8 cellular contexts compared by ENCODE assay signal in the genomic region with DNA sequence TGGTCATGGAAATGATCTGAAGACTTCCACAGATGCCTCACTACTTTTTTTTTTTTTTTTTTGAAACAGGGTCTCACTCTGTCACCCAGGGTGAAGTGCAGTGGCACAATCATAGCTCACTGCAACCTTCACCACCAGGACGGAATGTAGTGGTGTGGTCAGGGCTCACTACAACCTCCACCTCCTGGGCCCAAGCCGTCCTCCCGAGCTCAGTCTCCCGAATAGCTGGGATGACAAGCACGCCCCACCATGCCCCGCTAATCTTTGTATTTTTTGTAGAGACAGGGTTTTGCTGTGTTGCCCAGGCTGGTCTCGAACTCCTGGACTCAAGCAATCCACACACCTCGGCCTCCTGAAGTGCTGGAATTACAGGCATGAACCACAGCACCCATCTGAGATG. TPM values are rescaled to one million over a fixed set of nuclear protein-coding genes. Genes with fewer than 3 reads are reported as not detected.
DNase-seq lines count a peak whose midpoint lies in the region; ATAC-seq, FAIRE-seq and TF ChIP-seq lines count a peak whose summit lies in the region.
"Not testable (repeated sequence)": the region's sequence is repeated elsewhere in the genome, so short reads cannot be mapped to it uniquely, and the experiment has no call there.
"Had no signal": no experiment of that assay in that cellular context is flagged by ENCODE, and none has a peak within 500 bp of the region (broad histone marks: within the 10 kb centered on the region; RNA-seq: fewer than 3 reads in every experiment).

No MANE protein-coding gene starts in this region.

- H4K20me1 ChIP-seq in DND-41 (ENCODE audit: insufficient read depth, low read length): peaks cover 26% of the 10 kb centered on the region
- H4K20me1 ChIP-seq in keratinocyte (ENCODE audit: control insufficient read depth, extremely low read depth, insufficient read depth, low read length): not testable (repeated sequence)

- not testable (repeated sequence) for H3K9me3 ChIP-seq in DND-41 (ENCODE audit: insufficient read depth, low read length, severe bottlenecking); effector memory CD4-positive, alpha-beta T cell (ENCODE audit: control insufficient read depth, low read length); keratinocyte (ENCODE audit: control insufficient read depth, low read depth, low read length); prostate gland; tibial nerve

- not testable (repeated sequence) for TF ChIP-seq POLR2A in prostate gland (IDR thresholded peaks at IDR 0.05); tibial nerve (IDR thresholded peaks at IDR 0.05)

- FAIRE-seq in keratinocyte (lab: Jason Lieb, UNC): not testable (repeated sequence)

- not testable (repeated sequence) for H2AFZ ChIP-seq in DND-41 (ENCODE audit: low read depth, low read length); keratinocyte (ENCODE audit: control insufficient read depth, low read length)

- not testable (repeated sequence) for DNase-seq in DND-41; effector memory CD4-positive, alpha-beta T cell; keratinocyte (ENCODE audit: low read depth, low spot score); prostate gland (ENCODE audit: low spot score); tibial nerve (ENCODE audit: low spot score in 2 of 2)

- not testable (repeated sequence) for TF ChIP-seq EP300 in tibial nerve (IDR thresholded peaks at IDR 0.05)

- 69% methylated on average over 8 of the region's 8 CpGs for WGBS in prostate gland
- 50 to 59% methylated on average over 8 of the region's 8 CpGs for WGBS in tibial nerve, 2 donors

- H3K4me3 ChIP-seq in DND-41 (ENCODE audit: low read depth in 1 of 2, low read length in 2 of 2): peak overlapping the region in 1 of 2 experiments; percentile 72; a peak in 2 of 4 replicates
- H3K4me3 ChIP-seq in WI38 (ENCODE audit: low read depth, low read length): peak overlapping the region; percentile 99
- H3K4me3 ChIP-seq in effector memory CD4-positive, alpha-beta T cell (ENCODE audit: insufficient read depth, low read depth, low read length, poor library complexity, severe bottlenecking): peak overlapping the region; percentile 78
- peak overlapping the region; percentile 65 to 96 (median 83) for H3K4me3 ChIP-seq in keratinocyte (ENCODE audit: control insufficient read depth in 2 of 3, extremely low read depth in 1 of 3, insufficient read depth in 2 of 3, low read depth in 1 of 3, low read length in 3 of 3)
- H3K4me3 ChIP-seq in prostate gland: peak overlapping the region in 1 of 2 donors; percentile 84
- peak overlapping the region in 3 of 4 donors; percentile 87 to 89 (median 89) for H3K4me3 ChIP-seq in tibial nerve

- not testable (repeated sequence) for H3K9me1 ChIP-seq in keratinocyte (ENCODE audit: control insufficient read depth, extremely low read depth, insufficient read depth, low read length)

- H3K27me3 ChIP-seq in DND-41 (ENCODE audit: insufficient read depth, low read length, poor library complexity); effector memory CD4-positive, alpha-beta T cell (replicated peaks; ENCODE audit: control insufficient read depth, insufficient read depth, low read length, poor library complexity, severe bottlenecking); keratinocyte (ENCODE audit: control insufficient read depth, extremely low read depth, insufficient read depth, low read length); prostate gland (replicated peaks; ENCODE audit: insufficient read depth); tibial nerve: not testable (repeated sequence)

- dilution Hi-C loops in keratinocyte (cut with MboI; ENCODE audit: extremely low pct_ligation_motif_present, low sequenced_read_pairs): not testable (repeated sequence)

- ATAC-seq in DND-41 (ENCODE audit: insufficient read depth, low read depth): not testable (repeated sequence)

- peaks cover 37% of the 10 kb centered on the region for H3K36me3 ChIP-seq in DND-41 (ENCODE audit: insufficient read depth, low read length)
- not testable (repeated sequence) for H3K36me3 ChIP-seq in effector memory CD4-positive, alpha-beta T cell (ENCODE audit: control insufficient read depth, insufficient read depth, low read length); prostate gland
- peaks cover 2 to 21% of the 10 kb centered on the region in 2 experiments for H3K36me3 ChIP-seq in keratinocyte (ENCODE audit: control insufficient read depth in 2 of 2, extremely low read depth in 1 of 2, insufficient read depth in 2 of 2, low read length in 2 of 2)
- H3K36me3 ChIP-seq in tibial nerve: peaks cover 0 to 12% (median 0%) of the 10 kb centered on the region in 3 donors

- H3K27ac ChIP-seq in DND-41 (ENCODE audit: low read length) (peak overlapping the region; percentile 98), keratinocyte (ENCODE audit: control insufficient read depth, insufficient read depth, low read length) (peak overlapping the region; percentile 98), prostate gland (peak overlapping the region; percentile 94 to 97), tibial nerve (peak overlapping the region; percentile 97 to 99 (median 99))
- peak overlapping the region; percentile 83 for H3K27ac ChIP-seq in effector memory CD4-positive, alpha-beta T cell (ENCODE audit: insufficient read depth, low read length, poor library complexity, severe bottlenecking)

- not testable (repeated sequence) for TF ChIP-seq CTCF in DND-41 (IDR thresholded peaks at IDR 0.05; ENCODE audit: borderline replicate concordance, extremely low read depth, low read length, poor library complexity, severe bottlenecking); WI38 (IDR thresholded peaks at IDR 0.05; ENCODE audit: low read depth, low read length); keratinocyte (optimal IDR thresholded peaks at IDR 0.05 in 1 of 3, IDR thresholded peaks at IDR 0.05 in 1 of 3, conservative IDR thresholded peaks at IDR 0.05 in 1 of 3; ENCODE audit: extremely low read depth in 1 of 3, insufficient read depth in 2 of 3, low read length in 3 of 3); prostate gland (IDR thresholded peaks at IDR 0.05); tibial nerve (IDR thresholded peaks at IDR 0.05)

- H3K4me1 ChIP-seq in DND-41 (ENCODE audit: insufficient read depth, low read length) (peaks cover 75% of the 10 kb centered on the region), keratinocyte (ENCODE audit: control insufficient read depth, extremely low read depth, insufficient read depth, low read length) (peaks cover 65% of the 10 kb centered on the region), prostate gland (replicated peaks) (peaks cover 44% of the 10 kb centered on the region), tibial nerve (peaks cover 3 to 82% (median 64%) of the 10 kb centered on the region in 4 donors)
- H3K4me1 ChIP-seq in effector memory CD4-positive, alpha-beta T cell (ENCODE audit: control insufficient read depth, insufficient read depth, low read length, poor library complexity, severe bottlenecking): peaks cover 66% of the 10 kb centered on the region

- intact Hi-C loops in prostate gland (cut with DNase I): not testable (repeated sequence)

- H3K9ac ChIP-seq in DND-41 (ENCODE audit: low read depth, low read length): peak overlapping the region; percentile 83
- H3K9ac ChIP-seq in keratinocyte (ENCODE audit: control insufficient read depth, extremely low read depth, insufficient read depth, low read length): peak overlapping the region; percentile 90

- H3K79me2 ChIP-seq in DND-41 (ENCODE audit: insufficient read depth, low read length): peaks cover 84% of the 10 kb centered on the region
- H3K79me2 ChIP-seq in keratinocyte (ENCODE audit: control insufficient read depth, insufficient read depth, low read length): peaks cover 64% of the 10 kb centered on the region

- H3K4me2 ChIP-seq in DND-41 (ENCODE audit: insufficient read depth, low read length) (peak overlapping the region; percentile 88), keratinocyte (ENCODE audit: control insufficient read depth, extremely low read depth, insufficient read depth, low read depth, low read length) (peak overlapping the region; percentile 88)

RNA-seq across cellular contexts. Expression of gene TNFRSF1A, which starts 3.3 kb away (rescaled TPM):
- 54.0 to 157 TPM (median 101 TPM) in 3 replicates for polyA plus RNA-seq in keratinocyte
- 24.9 TPM for polyA plus RNA-seq in keratinocyte (2011; ENCODE audit: low read depth)
- polyA plus RNA-seq in keratinocyte (2011; cell fraction: cytosol; rRNA removed): 87.5 and 120 TPM in 2 replicates
- 212 and 216 TPM in 2 replicates for polyA plus RNA-seq in keratinocyte (2011; cell fraction: nucleus; rRNA removed)
- polyA plus RNA-seq in keratinocyte (2012; ENCODE audit: low replicate concordance): 88.6 and 105 TPM in 2 replicates
- polyA minus RNA-seq in keratinocyte: 62.7 to 254 TPM (median 79.8 TPM) in 3 replicates
- 106 TPM for polyA minus RNA-seq in keratinocyte (2011; cell fraction: cytosol; rRNA and poly(A)+ RNA removed)
- polyA minus RNA-seq in keratinocyte (2011; cell fraction: nucleus; rRNA and poly(A)+ RNA removed): 109 and 203 TPM in 2 replicates
- total RNA-seq in prostate gland (100 to 1,000 TPM in 1 of 2 donors, 10 to 100 TPM in 1; 91.1 to 168 TPM), tibial nerve (100 to 1,000 TPM; 196 to 437 (median 306) TPM)

RNA-seq across cellular contexts. Expression of gene PLEKHG6, which starts 28.1 kb away (rescaled TPM):
- polyA plus RNA-seq in keratinocyte: 0.74 to 1.9 TPM (median 0.81 TPM) in 3 replicates
- polyA plus RNA-seq in keratinocyte (2011; ENCODE audit: low read depth): 2.2 TPM
- 1.8 and 3.2 TPM in 2 replicates for polyA plus RNA-seq in keratinocyte (2011; cell fraction: cytosol; rRNA removed)
- 3.3 and 9.0 TPM in 2 replicates for polyA plus RNA-seq in keratinocyte (2011; cell fraction: nucleus; rRNA removed)
- polyA plus RNA-seq in keratinocyte (2012; ENCODE audit: low replicate concordance): 1.7 and 9.6 TPM in 2 replicates
- polyA minus RNA-seq in keratinocyte: 1.2 to 5.2 TPM (median 4.6 TPM) in 3 replicates
- 5.6 TPM for polyA minus RNA-seq in keratinocyte (2011; cell fraction: cytosol; rRNA and poly(A)+ RNA removed)
- 1.5 and 2.1 TPM in 2 replicates for polyA minus RNA-seq in keratinocyte (2011; cell fraction: nucleus; rRNA and poly(A)+ RNA removed)
- total RNA-seq in prostate gland: 1 to 10 TPM; 4.6 to 6.2 TPM
- 10 to 100 TPM in 1 of 4 donors, 1 to 10 TPM in 2, not detected in 1; 2.9 to 15.3 (median 7.6) TPM for total RNA-seq in tibial nerve
- total RNA-seq: activated CD4-positive, alpha-beta T cell treated with anti-CD3 and anti-CD28 coated beads, Interleukin-2, amount 10 ng/mL, durations not matched to agents 24 days and 14 days; occipital lobe had no signal

RNA-seq across cellular contexts. Expression of gene SCNN1A, which starts 36.8 kb away (rescaled TPM):
- polyA plus RNA-seq in keratinocyte: 3.8 to 13.2 TPM (median 11.1 TPM) in 3 replicates
- polyA plus RNA-seq in keratinocyte (2011; ENCODE audit: low read depth): 21.9 TPM
- 4.1 and 4.5 TPM in 2 replicates for polyA plus RNA-seq in keratinocyte (2011; cell fraction: cytosol; rRNA removed)
- polyA plus RNA-seq in keratinocyte (2011; cell fraction: nucleus; rRNA removed): 20.5 and 22.3 TPM in 2 replicates
- 12.9 and 30.9 TPM in 2 replicates for polyA plus RNA-seq in keratinocyte (2012; ENCODE audit: low replicate concordance)
- 9.3 to 37.2 TPM (median 15.6 TPM) in 3 replicates for polyA minus RNA-seq in keratinocyte
- 5.0 TPM for polyA minus RNA-seq in keratinocyte (2011; cell fraction: cytosol; rRNA and poly(A)+ RNA removed)
- polyA minus RNA-seq in keratinocyte (2011; cell fraction: nucleus; rRNA and poly(A)+ RNA removed): 7.4 and 9.9 TPM in 2 replicates
- total RNA-seq in prostate gland: 100 to 1,000 TPM; 128 to 211 TPM
- 10 to 100 TPM; 15.9 to 46.5 (median 18.8) TPM for total RNA-seq in tibial nerve
- total RNA-seq: activated CD4-positive, alpha-beta T cell treated with anti-CD3 and anti-CD28 coated beads, Interleukin-2, amount 10 ng/mL, durations not matched to agents 24 days and 14 days; occipital lobe had no signal

RNA-seq across cellular contexts. Expression of gene LTBR, which starts 45.4 kb away (rescaled TPM):
- polyA plus RNA-seq in keratinocyte: 39.5 to 101 TPM (median 42.7 TPM) in 3 replicates
- polyA plus RNA-seq in keratinocyte (2011; ENCODE audit: low read depth): 71.5 TPM
- 39.8 and 91.6 TPM in 2 replicates for polyA plus RNA-seq in keratinocyte (2011; cell fraction: cytosol; rRNA removed)
- polyA plus RNA-seq in keratinocyte (2011; cell fraction: nucleus; rRNA removed): 116 and 157 TPM in 2 replicates
- 81.1 and 123 TPM in 2 replicates for polyA plus RNA-seq in keratinocyte (2012; ENCODE audit: low replicate concordance)
- polyA minus RNA-seq in keratinocyte: 25.5 to 123 TPM (median 30.4 TPM) in 3 replicates
- 90.2 TPM for polyA minus RNA-seq in keratinocyte (2011; cell fraction: cytosol; rRNA and poly(A)+ RNA removed)
- 52.7 and 58.7 TPM in 2 replicates for polyA minus RNA-seq in keratinocyte (2011; cell fraction: nucleus; rRNA and poly(A)+ RNA removed)
- 100 to 1,000 TPM; 186 to 264 TPM for total RNA-seq in prostate gland
- total RNA-seq in tibial nerve: 100 to 1,000 TPM; 119 to 234 (median 151) TPM
